In genomic region chr20:62404112-62404665, GRCh38 we compare ENCODE assay signal across 19 cellular contexts. TPM values are rescaled to one million over a fixed set of nuclear protein-coding genes. Genes with fewer than 3 reads are reported as not detected.
DNase-seq lines count a peak whose midpoint lies in the region; ATAC-seq and TF ChIP-seq lines count a peak whose summit lies in the region.
"Had no signal": no experiment of that assay in that cellular context is flagged by ENCODE, and none has a peak within 500 bp of the region (broad histone marks: within the 10 kb centered on the region; RNA-seq: fewer than 3 reads in every experiment).

No MANE protein-coding gene starts in this region.

- TF ChIP-seq CTCF in natural killer cell (IDR thresholded peaks at IDR 0.05): no peak
- TF ChIP-seq CTCF in WTC11 (IDR thresholded peaks at IDR 0.05): no peak
- TF ChIP-seq CTCF in glutamatergic neuron (IDR thresholded peaks at IDR 0.05; ENCODE audit: partially characterized antibody, unreplicated experiment): no peak
- no peak for TF ChIP-seq CTCF in coronary artery (IDR thresholded peaks at IDR 0.05)

- H3K9me3 Mint-ChIP-seq in natural killer cell (no peaks in the 10 kb centered on the region), WTC11 (no peaks in the 10 kb centered on the region), glutamatergic neuron (ENCODE audit: unreplicated experiment) (no peaks in the 10 kb centered on the region)
- H3K9me3 Mint-ChIP-seq in natural killer cell treated with Interleukin-12 subunit alpha and Interleukin-12 subunit beta and Interleukin-15 and Interleukin-18, amount 100 ng/mL, for 72 hours: no peaks in the 10 kb centered on the region
- H3K9me3 Mint-ChIP-seq: dendritic cell treated with granulocyte-macrophage colony-stimulating factor and Interleukin-4, amounts not matched to agents 40 ng/mL and 50 ng/mL, for 4 days; naive thymus-derived CD8-positive, alpha-beta T cell had no signal

- no peaks in the 10 kb centered on the region for H3K27me3 Mint-ChIP-seq in natural killer cell (ENCODE audit: low read depth in 2 of 2)
- H3K27me3 Mint-ChIP-seq in natural killer cell treated with Interleukin-12 subunit alpha and Interleukin-12 subunit beta and Interleukin-15 and Interleukin-18, amount 100 ng/mL, for 72 hours: no peaks in the 10 kb centered on the region
- no peaks in the 10 kb centered on the region for H3K27me3 Mint-ChIP-seq in WTC11 (ENCODE audit: low read depth)
- H3K27me3 Mint-ChIP-seq in glutamatergic neuron (ENCODE audit: unreplicated experiment): peaks cover 5% of the 10 kb centered on the region

- H3K27ac ChIP-seq in coronary artery: no peak overlapping the region

- no peak overlapping the region for H3K27ac Mint-ChIP-seq in natural killer cell
- H3K27ac Mint-ChIP-seq in natural killer cell treated with Interleukin-12 subunit alpha and Interleukin-12 subunit beta and Interleukin-15 and Interleukin-18, amount 100 ng/mL, for 72 hours: no peak overlapping the region
- H3K27ac Mint-ChIP-seq in WTC11: 0 out of 2 replicates have a peak overlapping the region, but pooled peaks have one; percentile 33
- H3K27ac Mint-ChIP-seq in glutamatergic neuron (ENCODE audit: unreplicated experiment): no peak overlapping the region
- H3K27ac Mint-ChIP-seq: dendritic cell treated with granulocyte-macrophage colony-stimulating factor and Interleukin-4, amounts not matched to agents 40 ng/mL and 50 ng/mL, for 4 days had no signal

- H3K4me3 ChIP-seq in coronary artery: no peak overlapping the region

- intact Hi-C loops in natural killer cell (cut with micrococcal nuclease): no loop called here

- H3K4me1 Mint-ChIP-seq in natural killer cell (peaks cover 10 to 27% of the 10 kb centered on the region in 2 donors), WTC11 (peaks cover 15% of the 10 kb centered on the region), glutamatergic neuron (ENCODE audit: low read depth, unreplicated experiment) (peaks cover 24% of the 10 kb centered on the region)
- peaks cover 4 to 15% of the 10 kb centered on the region in 2 donors for H3K4me1 Mint-ChIP-seq in natural killer cell treated with Interleukin-12 subunit alpha and Interleukin-12 subunit beta and Interleukin-15 and Interleukin-18, amount 100 ng/mL, for 72 hours (ENCODE audit: low read depth in 2 of 2)

- H3K4me3 Mint-ChIP-seq in natural killer cell (peak overlapping the region; percentile 42), WTC11 (no peak overlapping the region), glutamatergic neuron (ENCODE audit: unreplicated experiment) (peak overlapping the region; percentile 20)
- H3K4me3 Mint-ChIP-seq in natural killer cell treated with Interleukin-12 subunit alpha and Interleukin-12 subunit beta and Interleukin-15 and Interleukin-18, amount 100 ng/mL, for 72 hours: no peak overlapping the region
- H3K4me3 Mint-ChIP-seq: dendritic cell treated with granulocyte-macrophage colony-stimulating factor and Interleukin-4, amounts not matched to agents 40 ng/mL and 50 ng/mL, for 4 days had no signal

- POLR2A ChIA-PET in WTC11 (lab: Charles Lee): no interaction called here

- no peaks in the 10 kb centered on the region for H3K36me3 Mint-ChIP-seq in natural killer cell
- no peaks in the 10 kb centered on the region for H3K36me3 Mint-ChIP-seq in natural killer cell treated with Interleukin-12 subunit alpha and Interleukin-12 subunit beta and Interleukin-15 and Interleukin-18, amount 100 ng/mL, for 72 hours
- no peaks in the 10 kb centered on the region for H3K36me3 Mint-ChIP-seq in WTC11
- no peaks in the 10 kb centered on the region for H3K36me3 Mint-ChIP-seq in glutamatergic neuron (ENCODE audit: unreplicated experiment)
- H3K36me3 Mint-ChIP-seq: naive thymus-derived CD8-positive, alpha-beta T cell had no signal

- ATAC-seq in natural killer cell (no peak), WTC11 (no peak), GM18502 (IDR thresholded peaks at IDR 0.05; ENCODE audit: poor library complexity, unreplicated experiment) (no peak)
- no peak for ATAC-seq in natural killer cell treated with Interleukin-12 subunit alpha and Interleukin-12 subunit beta and Interleukin-15 and Interleukin-18, amount 100 ng/mL, for 72 hours
- ATAC-seq: HCT116; naive thymus-derived CD8-positive, alpha-beta T cell; SK-N-SH treated with all-trans-retinoic acid at 6 μM for 48 hours had no signal

- CTCF ChIA-PET in WTC11 (lab: Charles Lee): no interaction called here

- DNase-seq in natural killer cell (no peak), WTC11 (ENCODE audit: low spot score) (no peak), glutamatergic neuron (no peak), DMS 273 (lab: John Stamatoyannopoulos, UW; ENCODE audit: unreplicated experiment) (no peak), coronary artery (ENCODE audit: low spot score) (no peak)
- DNase-seq in natural killer cell treated with Interleukin-12 subunit alpha and Interleukin-12 subunit beta and Interleukin-15 and Interleukin-18, amount 100 ng/mL, for 72 hours (ENCODE audit: low spot score): no peak
- DNase-seq: activated CD4-positive, CD25-positive, alpha-beta regulatory T cell; activated effector memory CD4-positive, alpha-beta T cell treated with anti-CD3 and anti-CD28 coated beads, Interleukin-2, amount 50 U/mL, for 16 hours; head of caudate nucleus; naive thymus-derived CD8-positive, alpha-beta T cell; NCI-H187 treated with DMSO at 0.1 percent for 48 hours; NCI-H526 treated with DMSO at 0.1 percent for 48 hours; posterior cingulate gyrus had no signal

TF ChIP-seq in WTC11, 78 proteins besides CTCF, POLR2A, EP300 and RAD21 (continues in another document):
- TF ChIP-seq OVOL2 (CRISPR knock-in tag; IDR thresholded peaks at IDR 0.05; ENCODE audit: borderline replicate concordance): no peak
- TF ChIP-seq ATF3 (CRISPR knock-in tag; conservative IDR thresholded peaks at IDR 0.05): no peak
- no peak for TF ChIP-seq SMAD4 (CRISPR knock-in tag; IDR thresholded peaks at IDR 0.05)
- TF ChIP-seq JAZF1 (CRISPR knock-in tag; IDR thresholded peaks at IDR 0.05): no peak
- TF ChIP-seq EMX1 (CRISPR knock-in tag; IDR thresholded peaks at IDR 0.05): no peak
- TF ChIP-seq, protein P1, sequence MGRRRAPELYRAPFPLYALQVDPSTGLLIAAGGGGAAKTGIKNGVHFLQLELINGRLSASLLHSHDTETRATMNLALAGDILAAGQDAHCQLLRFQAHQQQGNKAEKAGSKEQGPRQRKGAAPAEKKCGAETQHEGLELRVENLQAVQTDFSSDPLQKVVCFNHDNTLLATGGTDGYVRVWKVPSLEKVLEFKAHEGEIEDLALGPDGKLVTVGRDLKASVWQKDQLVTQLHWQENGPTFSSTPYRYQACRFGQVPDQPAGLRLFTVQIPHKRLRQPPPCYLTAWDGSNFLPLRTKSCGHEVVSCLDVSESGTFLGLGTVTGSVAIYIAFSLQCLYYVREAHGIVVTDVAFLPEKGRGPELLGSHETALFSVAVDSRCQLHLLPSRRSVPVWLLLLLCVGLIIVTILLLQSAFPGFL (CRISPR knock-in tag; IDR thresholded peaks at IDR 0.05; ENCODE audit: borderline replicate concordance): no peak
- no peak for TF ChIP-seq RELA (CRISPR knock-in tag; IDR thresholded peaks at IDR 0.05; ENCODE audit: borderline replicate concordance)
- no peak for TF ChIP-seq CREB1 (CRISPR knock-in tag; IDR thresholded peaks at IDR 0.05)
- TF ChIP-seq TCF7 (CRISPR knock-in tag; IDR thresholded peaks at IDR 0.05; ENCODE audit: low read depth): no peak
- TF ChIP-seq ZNF423 (CRISPR knock-in tag; IDR thresholded peaks at IDR 0.05): no peak
- no peak for TF ChIP-seq IRF2 (CRISPR knock-in tag; IDR thresholded peaks at IDR 0.05; ENCODE audit: borderline replicate concordance, low read depth)
- TF ChIP-seq, protein P2, sequence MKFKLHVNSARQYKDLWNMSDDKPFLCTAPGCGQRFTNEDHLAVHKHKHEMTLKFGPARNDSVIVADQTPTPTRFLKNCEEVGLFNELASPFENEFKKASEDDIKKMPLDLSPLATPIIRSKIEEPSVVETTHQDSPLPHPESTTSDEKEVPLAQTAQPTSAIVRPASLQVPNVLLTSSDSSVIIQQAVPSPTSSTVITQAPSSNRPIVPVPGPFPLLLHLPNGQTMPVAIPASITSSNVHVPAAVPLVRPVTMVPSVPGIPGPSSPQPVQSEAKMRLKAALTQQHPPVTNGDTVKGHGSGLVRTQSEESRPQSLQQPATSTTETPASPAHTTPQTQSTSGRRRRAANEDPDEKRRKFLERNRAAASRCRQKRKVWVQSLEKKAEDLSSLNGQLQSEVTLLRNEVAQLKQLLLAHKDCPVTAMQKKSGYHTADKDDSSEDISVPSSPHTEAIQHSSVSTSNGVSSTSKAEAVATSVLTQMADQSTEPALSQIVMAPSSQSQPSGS (CRISPR knock-in tag; IDR thresholded peaks at IDR 0.05; ENCODE audit: borderline replicate concordance, low read depth): no peak

RNA-seq across cellular contexts. Expression of gene CABLES2, which starts 2.9 kb away (rescaled TPM):
- total RNA-seq in natural killer cell: 1 to 10 TPM; 8.0 to 9.3 (median 8.4) TPM
- 1 to 10 TPM; 9.4 to 9.5 TPM for total RNA-seq in natural killer cell treated with Interleukin-12 subunit alpha and Interleukin-12 subunit beta and Interleukin-15 and Interleukin-18, amount 100 ng/mL, for 72 hours
- total RNA-seq in WTC11 (2021): 7.5 to 10.6 TPM (median 9.2 TPM) in 3 replicates
- total RNA-seq in glutamatergic neuron (ENCODE audit: unreplicated experiment): 25.3 TPM

RNA-seq across cellular contexts. Expression of gene RPS21, which starts 17.3 kb away (rescaled TPM):
- 1,000 to 10,000 TPM in 2 of 3 donors, 100 to 1,000 TPM in 1; 887 to 1,244 (median 1,112) TPM for total RNA-seq in natural killer cell
- 1,000 to 10,000 TPM; 1,109 to 1,318 TPM for total RNA-seq in natural killer cell treated with Interleukin-12 subunit alpha and Interleukin-12 subunit beta and Interleukin-15 and Interleukin-18, amount 100 ng/mL, for 72 hours
- 2,016 to 2,119 TPM (median 2,047 TPM) in 3 replicates for total RNA-seq in WTC11 (2021)
- 829 TPM for total RNA-seq in glutamatergic neuron (ENCODE audit: unreplicated experiment)

RNA-seq across cellular contexts. Expression of gene RBBP8NL, which starts 23.1 kb away (rescaled TPM):
- total RNA-seq in natural killer cell (not detected), WTC11 (2021) (0.99 to 1.5 TPM (median 1.4 TPM) in 3 replicates), glutamatergic neuron (ENCODE audit: unreplicated experiment) (not detected)
- total RNA-seq in natural killer cell treated with Interleukin-12 subunit alpha and Interleukin-12 subunit beta and Interleukin-15 and Interleukin-18, amount 100 ng/mL, for 72 hours: not detected
- total RNA-seq: mesenteric fat pad; naive thymus-derived CD8-positive, alpha-beta T cell; subcutaneous adipose tissue had no signal

RNA-seq across cellular contexts. Expression of gene LAMA5, which starts 37.1 kb away (rescaled TPM):
- 1 to 10 TPM; 1.0 to 4.3 (median 1.4) TPM for total RNA-seq in natural killer cell
- 1 to 10 TPM; 1.5 to 1.9 TPM for total RNA-seq in natural killer cell treated with Interleukin-12 subunit alpha and Interleukin-12 subunit beta and Interleukin-15 and Interleukin-18, amount 100 ng/mL, for 72 hours
- total RNA-seq in WTC11 (2021): 298 to 329 TPM (median 323 TPM) in 3 replicates
- 724 TPM for total RNA-seq in glutamatergic neuron (ENCODE audit: unreplicated experiment)

Comparison
In these comparisons a context has a peak if more than half of its experiments do, and no peak if none do; other contexts are left out.
1. H3K4me3 Mint-ChIP-seq: peak in natural killer cell (single experiment) and glutamatergic neuron (single experiment); none in natural killer cell treated with Interleukin-12 subunit alpha and Interleukin-12 subunit beta and Interleukin-15 and Interleukin-18, amount 100 ng/mL, for 72 hours (single experiment) and WTC11 (single experiment).